ENCODE assay signal across 10 cellular contexts in the genomic region with DNA sequence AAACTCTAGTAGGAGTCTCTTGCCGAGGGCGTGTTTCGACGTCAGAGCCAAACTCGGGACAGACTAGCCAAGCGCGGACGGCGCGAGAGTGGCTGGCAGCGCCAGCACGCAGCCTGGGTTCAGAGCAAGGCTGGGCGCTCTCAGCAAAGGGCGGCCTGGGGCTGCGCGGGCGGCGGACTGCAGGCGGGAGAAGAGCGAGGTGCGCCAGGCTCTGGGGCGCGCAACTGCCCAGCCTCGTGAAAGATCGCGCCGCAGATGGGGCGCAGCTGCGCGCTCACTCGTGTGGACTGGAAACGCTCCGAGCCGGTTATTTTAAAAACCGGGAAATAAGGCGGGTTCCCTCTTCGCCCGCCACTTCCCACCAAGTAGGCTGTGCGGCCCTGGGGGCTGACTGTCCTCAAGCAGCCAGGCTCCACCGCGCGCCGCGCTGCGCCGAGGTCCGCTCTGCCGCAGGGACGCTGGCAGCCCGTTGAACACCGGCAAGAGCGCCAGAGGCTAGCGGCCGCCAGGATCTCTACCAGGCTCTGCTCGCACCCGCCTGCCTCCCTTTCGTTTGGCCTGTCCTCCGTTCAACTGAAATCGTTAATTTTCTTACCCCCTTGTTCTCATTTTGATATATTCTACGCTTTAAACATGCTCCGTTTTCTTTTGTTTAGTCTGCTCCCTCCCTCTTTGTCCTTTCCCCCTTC. TPM values are rescaled to one million over a fixed set of nuclear protein-coding genes. Genes with fewer than 3 reads are reported as not detected.
DNase-seq lines count a peak whose midpoint lies in the region; ATAC-seq and TF ChIP-seq lines count a peak whose summit lies in the region.
"Had no signal": no experiment of that assay in that cellular context is flagged by ENCODE, and none has a peak within 500 bp of the region (broad histone marks: within the 10 kb centered on the region; RNA-seq: fewer than 3 reads in every experiment).

No MANE protein-coding gene starts in this region.

- no peaks in the 10 kb centered on the region for H3K9me3 Mint-ChIP-seq in activated naive CD8-positive, alpha-beta T cell treated with anti-CD3 and anti-CD28 coated beads, Interleukin-2, amount 50 U/mL, for 24 hours
- no peaks in the 10 kb centered on the region for H3K9me3 Mint-ChIP-seq in stimulated activated naive CD8-positive, alpha-beta T cell treated with anti-CD3 and anti-CD28 coated beads, Interleukin-15, amount 100 ng/mL, for 72 hours
- H3K9me3 Mint-ChIP-seq in Caco-2 (ENCODE audit: unreplicated experiment), result no peaks in the 10 kb centered on the region

- peak overlapping the region; percentile 45 for H3K4me3 Mint-ChIP-seq in activated naive CD8-positive, alpha-beta T cell treated with anti-CD3 and anti-CD28 coated beads, Interleukin-2, amount 50 U/mL, for 24 hours
- H3K4me3 Mint-ChIP-seq in stimulated activated naive CD8-positive, alpha-beta T cell treated with anti-CD3 and anti-CD28 coated beads, Interleukin-15, amount 100 ng/mL, for 72 hours, result peak overlapping the region; percentile 75 to 79
- H3K4me3 Mint-ChIP-seq in Caco-2 (ENCODE audit: unreplicated experiment), result no peak overlapping the region

- peak; percentile 31 for DNase-seq in activated T-cell treated with anti-CD3 and anti-CD28 coated beads, Interleukin-2, amount 50 U/mL, for 1 hour
- DNase-seq in activated T-cell treated with anti-CD3 and anti-CD28 coated beads for 4 hours, result no peak
- no peak for DNase-seq in activated naive CD8-positive, alpha-beta T cell treated with anti-CD3 and anti-CD28 coated beads, Interleukin-2, amount 50 U/mL, for 24 hours
- no peak for DNase-seq in stimulated activated naive CD8-positive, alpha-beta T cell treated with anti-CD3 and anti-CD28 coated beads, Interleukin-15, amount 100 ng/mL, for 72 hours
- no peak for DNase-seq in Caco-2
- DNase-seq: NCI-H1417 had no signal

- peak overlapping the region; percentile 18 for H3K27ac ChIP-seq in layer of hippocampus (ENCODE audit: low read depth, low read length)

- H3K4me1 ChIP-seq in Caco-2, result no peaks in the 10 kb centered on the region

- intact Hi-C loops in Caco-2 (cut with micrococcal nuclease; ENCODE audit: unreplicated experiment), result no loop called here

- TF ChIP-seq CTCF in Caco-2 (IDR thresholded peaks at IDR 0.05; ENCODE audit: insufficient read depth in 1 of 2, low read depth in 1 of 2, low read length in 1 of 2, severe bottlenecking in 1 of 2, unreplicated experiment in 1 of 2), result no peak

- H3K27me3 ChIP-seq in layer of hippocampus (ENCODE audit: control insufficient read depth, insufficient read depth, low read length), result peaks cover 37% of the 10 kb centered on the region
- H3K27me3 ChIP-seq in Caco-2 (replicated peaks; ENCODE audit: control insufficient read depth, insufficient read depth, low read length), result no peaks in the 10 kb centered on the region

- no TSS peak for BruUV-seq in Caco-2 (replicated peaks; lab: Mats Ljungman, UMichigan)

- H3K4me3 ChIP-seq in Caco-2 (ENCODE audit: low read depth, low read length), result no peak overlapping the region

- peaks cover 7% of the 10 kb centered on the region for H3K4me1 Mint-ChIP-seq in activated naive CD8-positive, alpha-beta T cell treated with anti-CD3 and anti-CD28 coated beads, Interleukin-2, amount 50 U/mL, for 24 hours
- peaks cover 26% of the 10 kb centered on the region for H3K4me1 Mint-ChIP-seq in stimulated activated naive CD8-positive, alpha-beta T cell treated with anti-CD3 and anti-CD28 coated beads, Interleukin-15, amount 100 ng/mL, for 72 hours
- no peaks in the 10 kb centered on the region for H3K4me1 Mint-ChIP-seq in Caco-2 (ENCODE audit: low read depth, unreplicated experiment)

- H3K27me3 Mint-ChIP-seq in activated naive CD8-positive, alpha-beta T cell treated with anti-CD3 and anti-CD28 coated beads, Interleukin-2, amount 50 U/mL, for 24 hours, result peaks cover 53% of the 10 kb centered on the region
- peaks cover 78% of the 10 kb centered on the region for H3K27me3 Mint-ChIP-seq in stimulated activated naive CD8-positive, alpha-beta T cell treated with anti-CD3 and anti-CD28 coated beads, Interleukin-15, amount 100 ng/mL, for 72 hours
- no peaks in the 10 kb centered on the region for H3K27me3 Mint-ChIP-seq in Caco-2 (ENCODE audit: insufficient read depth, unreplicated experiment)

- H3K27ac Mint-ChIP-seq in activated naive CD8-positive, alpha-beta T cell treated with anti-CD3 and anti-CD28 coated beads, Interleukin-2, amount 50 U/mL, for 24 hours, result no peak overlapping the region
- no peak overlapping the region for H3K27ac Mint-ChIP-seq in stimulated activated naive CD8-positive, alpha-beta T cell treated with anti-CD3 and anti-CD28 coated beads, Interleukin-15, amount 100 ng/mL, for 72 hours
- no peak overlapping the region for H3K27ac Mint-ChIP-seq in Caco-2 (ENCODE audit: unreplicated experiment)

- H3K9me3 ChIP-seq in Caco-2, result no peaks in the 10 kb centered on the region

- H3K36me3 ChIP-seq in Caco-2 (ENCODE audit: control insufficient read depth, insufficient read depth, low read length), result no peaks in the 10 kb centered on the region

- CTCF ChIA-PET in Caco-2 (lab: Charles Lee), result no interaction called here

- POLR2A ChIA-PET in Caco-2 (lab: Charles Lee), result no interaction called here

- H3K36me3 Mint-ChIP-seq in activated naive CD8-positive, alpha-beta T cell treated with anti-CD3 and anti-CD28 coated beads, Interleukin-2, amount 50 U/mL, for 24 hours (ENCODE audit: low read depth), result peaks cover 2% of the 10 kb centered on the region
- H3K36me3 Mint-ChIP-seq in Caco-2 (ENCODE audit: insufficient read depth, unreplicated experiment), result no peaks in the 10 kb centered on the region

- peak; percentile 31 for ATAC-seq in activated naive CD8-positive, alpha-beta T cell treated with anti-CD3 and anti-CD28 coated beads, Interleukin-2, amount 50 U/mL, for 24 hours
- no peak for ATAC-seq in stimulated activated naive CD8-positive, alpha-beta T cell treated with anti-CD3 and anti-CD28 coated beads, Interleukin-15, amount 100 ng/mL, for 72 hours
- ATAC-seq in HG03571 (IDR thresholded peaks at IDR 0.05; ENCODE audit: unreplicated experiment) (no peak), HG03521 (IDR thresholded peaks at IDR 0.05; ENCODE audit: unreplicated experiment) (no peak)

RNA-seq across cellular contexts. Expression of gene ALX3, which starts 2.4 kb away (rescaled TPM):
- total RNA-seq in Caco-2 (2022), result not detected in 2 replicates
- total RNA-seq: aorta had no signal

RNA-seq across cellular contexts. Expression of gene STRIP1, which starts 33.7 kb away (rescaled TPM):
- 32.8 and 36.1 TPM in 2 replicates for total RNA-seq in Caco-2 (2022)

RNA-seq across cellular contexts. Expression of gene UBL4B, which starts 44.1 kb away (rescaled TPM):
- total RNA-seq in Caco-2 (2022), result not detected in 2 replicates
- total RNA-seq: aorta had no signal
